ENCODE assay signal across 19 cellular contexts in the genomic region with DNA sequence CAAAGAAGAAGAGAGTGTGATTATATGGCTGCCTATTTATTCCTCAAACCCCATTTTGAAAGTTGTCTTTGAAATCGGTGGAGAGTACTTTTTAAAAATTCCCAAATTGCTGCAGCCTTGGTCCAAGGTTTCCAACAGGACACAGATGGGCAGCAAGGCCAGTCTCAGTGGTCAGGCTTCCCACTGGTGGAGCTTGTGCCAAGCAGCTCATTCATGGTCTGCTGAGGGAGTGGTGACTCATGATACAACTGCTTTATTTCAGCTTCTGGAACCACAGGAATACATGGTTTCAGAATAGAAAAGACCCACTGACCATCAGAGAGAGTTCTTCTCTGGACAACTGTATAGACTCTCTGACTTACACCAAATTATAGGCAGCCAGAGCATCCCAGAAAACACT.
A peak's percentile ranks its signal among the peaks of the same experiment; 100 is the strongest.
DNase-seq lines count a peak whose midpoint lies in the region; ATAC-seq, FAIRE-seq and TF ChIP-seq lines count a peak whose summit lies in the region.
"Had no signal": no experiment of that assay in that cellular context is flagged by ENCODE, and none has a peak within 500 bp of the region (broad histone marks: within the 10 kb centered on the region; RNA-seq: fewer than 3 reads in every experiment).

No MANE protein-coding gene starts in this region.

- TF ChIP-seq CTCF in adrenal gland (IDR thresholded peaks at IDR 0.05) (no peak), fibroblast of villous mesenchyme (IDR thresholded peaks at IDR 0.05; ENCODE audit: insufficient read depth, low read depth, low read length) (no peak), thyroid gland (IDR thresholded peaks at IDR 0.05) (no peak)

- DNase-seq in DMS53 (lab: John Stamatoyannopoulos, UW) (peak; percentile 23), DMS53 treated with DMSO at 0.1 percent for 48 hours (lab: John Stamatoyannopoulos, UW; ENCODE audit: unreplicated experiment) (no peak), adrenal gland (peak; percentile 31 to 66 (median 50)), fibroblast of villous mesenchyme (ENCODE audit: low read depth) (peak; percentile 75), urothelium cell line (ENCODE audit: low spot score) (peak; percentile 48), thyroid gland (no peak), HuH-7.5 (ENCODE audit: low spot score) (no peak)
- DNase-seq: activated CD8-positive, alpha-beta memory T cell treated with anti-CD3 and anti-CD28 coated beads for 24 hours; activated naive CD4-positive, alpha-beta T cell treated with Interleukin-2 at 50 U/mL for 16 hours; left ventricle myocardium inferior; MV-4-11; NCI-H446 treated with DMSO at 0.1 percent for 48 hours; small intestine; T1000 had no signal

- TF ChIP-seq POLR2A in adrenal gland (IDR thresholded peaks at IDR 0.05) (no peak), thyroid gland (IDR thresholded peaks at IDR 0.05) (no peak)

- H3K4me3 ChIP-seq in adrenal gland (no peak overlapping the region), fibroblast of villous mesenchyme (ENCODE audit: low read depth, low read length) (no peak overlapping the region), thyroid gland (replicated peaks in 1 of 3) (no peak overlapping the region)
- H3K4me3 ChIP-seq: left ventricle myocardium inferior, neural progenitor cell had no signal

- H3K27me3 ChIP-seq in adrenal gland (peaks cover 5% of the 10 kb centered on the region), thyroid gland (no peaks in the 10 kb centered on the region)
- H3K27me3 ChIP-seq: neural progenitor cell had no signal

- no peak overlapping the region for H3K27ac ChIP-seq in adrenal gland
- no peak overlapping the region for H3K27ac ChIP-seq in thyroid gland
- H3K27ac ChIP-seq: 22Rv1, left ventricle myocardium inferior, neural progenitor cell had no signal

- peaks cover 8 to 9% of the 10 kb centered on the region in 2 donors for H3K4me1 ChIP-seq in adrenal gland (replicated peaks in 1 of 2)
- H3K4me1 ChIP-seq in thyroid gland: no peaks in the 10 kb centered on the region
- H3K4me1 ChIP-seq: left ventricle myocardium inferior had no signal

- intact Hi-C loops in adrenal gland (cut with DNase I): no loop called here
- intact Hi-C loops in thyroid gland (cut with DNase I): no loop called here

- no peaks in the 10 kb centered on the region for H3K9me3 ChIP-seq in adrenal gland (replicated peaks in 1 of 3)
- no peaks in the 10 kb centered on the region for H3K9me3 ChIP-seq in thyroid gland
- H3K9me3 ChIP-seq: left ventricle myocardium inferior had no signal

- no peak for FAIRE-seq in urothelium cell line (lab: Jason Lieb, UNC)
- FAIRE-seq: H1, small intestine had no signal

- H3K36me3 ChIP-seq in adrenal gland (replicated peaks in 1 of 2): no peaks in the 10 kb centered on the region
- H3K36me3 ChIP-seq in thyroid gland: no peaks in the 10 kb centered on the region
- H3K36me3 ChIP-seq: left ventricle myocardium inferior, neural progenitor cell had no signal

- no peak for ATAC-seq in HG03196 (IDR thresholded peaks at IDR 0.05; ENCODE audit: unreplicated experiment)
- ATAC-seq: Panc1 had no signal

- 42 to 55% (median 44%) methylated on average over 1 of the region's 1 CpG for WGBS in adrenal gland, 4 donors
- 57 to 81% methylated on average over 1 of the region's 1 CpG for WGBS in thyroid gland, 2 donors

Comparison
In these comparisons a context has a peak if more than half of its experiments do, and no peak if none do; other contexts are left out.
1. DNase-seq: peak in DMS53 (single experiment), adrenal gland (7 of 7), fibroblast of villous mesenchyme (single experiment) and urothelium cell line (single experiment); none in DMS53 treated with DMSO at 0.1 percent for 48 hours (single experiment), thyroid gland (0 of 2) and HuH-7.5 (single experiment).